In genomic region chr20:24617757-24618450, GRCh38 we compare ENCODE assay signal across 15 cellular contexts.
A peak's percentile ranks its signal among the peaks of the same experiment; 100 is the strongest.
DNase-seq lines count a peak whose midpoint lies in the region; ATAC-seq and TF ChIP-seq lines count a peak whose summit lies in the region.
"Had no signal": no experiment of that assay in that cellular context is flagged by ENCODE, and none has a peak within 500 bp of the region (broad histone marks: within the 10 kb centered on the region; RNA-seq: fewer than 3 reads in every experiment).

No MANE protein-coding gene starts in this region.

- no peaks in the 10 kb centered on the region for H3K4me1 Mint-ChIP-seq in activated naive CD4-positive, alpha-beta T cell treated with anti-CD3 and anti-CD28 coated beads, Interleukin-2, amount 10 ng/mL, durations not matched to agents 7 days and 5 days
- H3K4me1 Mint-ChIP-seq: CD4-positive, alpha-beta memory T cell had no signal

- DNase-seq in right cardiac atrium (no peak), left cardiac atrium (no peak), neuronal stem cell (ENCODE audit: low spot score) (no peak), NCI-H510A treated with DMSO at 0.1 percent for 48 hours (lab: John Stamatoyannopoulos, UW) (no peak), mucosa of gallbladder (ENCODE audit: low spot score) (no peak), sigmoid colon (no peak)
- no peak for DNase-seq in stimulated activated naive CD8-positive, alpha-beta T cell treated with anti-CD3 and anti-CD28 coated beads, Interleukin-15, Interleukin-2, amounts not matched to agents 100 U/mL and 50 U/mL, for 24 hours
- no peak for DNase-seq in activated naive CD4-positive, alpha-beta T cell treated with anti-CD3 and anti-CD28 coated beads, Interleukin-2, amount 10 ng/mL, durations not matched to agents 7 days and 5 days
- DNase-seq: 8988T; CD4-positive, alpha-beta memory T cell; DMS79; GOT3 had no signal

- no peak overlapping the region for H3K4me3 Mint-ChIP-seq in activated naive CD4-positive, alpha-beta T cell treated with anti-CD3 and anti-CD28 coated beads, Interleukin-2, amount 10 ng/mL, durations not matched to agents 7 days and 5 days

- no peak overlapping the region for H3K9ac ChIP-seq in neuronal stem cell (ENCODE audit: low read depth, low read length, poor library complexity)

- no peaks in the 10 kb centered on the region for H3K9me3 ChIP-seq in right cardiac atrium (ENCODE audit: control insufficient read depth, low read length)
- H3K9me3 ChIP-seq in neuronal stem cell (replicated peaks in 1 of 2; ENCODE audit: control insufficient read depth in 2 of 2, insufficient read depth in 1 of 2, low read depth in 1 of 2, low read length in 2 of 2), result no peaks in the 10 kb centered on the region
- H3K9me3 ChIP-seq in sigmoid colon, result no peaks in the 10 kb centered on the region
- H3K9me3 ChIP-seq: HAP-1 had no signal

- intact Hi-C loops in right cardiac atrium (cut with DNase I), result no loop called here
- intact Hi-C loops in left cardiac atrium (cut with DNase I), result loop anchor here in 1 of 2 donors (10.0 kb wide), 1 partner anchor 153 kb away; the partner anchor contains the start of gene SYNDIG1
- intact Hi-C loops in sigmoid colon (cut with DNase I), result no loop called here

- no peak for TF ChIP-seq EP300 in sigmoid colon (IDR thresholded peaks at IDR 0.05)

- H2BK15ac ChIP-seq in neuronal stem cell (ENCODE audit: low read length), result no peak overlapping the region

- peak overlapping the region; percentile 18 for H3K18ac ChIP-seq in neuronal stem cell (ENCODE audit: low read length)

- H2BK120ac ChIP-seq in neuronal stem cell (ENCODE audit: low read depth, low read length), result no peak overlapping the region

- H3K27ac ChIP-seq in right cardiac atrium (ENCODE audit: low read length) (no peak overlapping the region), neuronal stem cell (replicated peaks; ENCODE audit: low read length) (no peak overlapping the region), sigmoid colon (no peak overlapping the region)
- H3K27ac ChIP-seq: C4-2B had no signal

- ATAC-seq in right cardiac atrium (peak; percentile 40 to 44), left cardiac atrium (no peak)
- peak; percentile 24 for ATAC-seq in stimulated activated naive CD8-positive, alpha-beta T cell treated with anti-CD3 and anti-CD28 coated beads, Interleukin-15, Interleukin-2, amounts not matched to agents 100 U/mL and 50 U/mL, for 24 hours
- ATAC-seq: GM12878 had no signal

- CTCF ChIA-PET in activated naive CD4-positive, alpha-beta T cell treated with anti-CD3 and anti-CD28 coated beads, Interleukin-2, amount 10 ng/mL, durations not matched to agents 7 days and 5 days (lab: Charles Lee), result no interaction called here

- WGBS in right cardiac atrium, result 73% methylated on average over 21 of the region's 21 CpGs
- no CpG with 5 or more reads among the region's 21 CpGs for WGBS in neuronal stem cell (ENCODE audit: extremely low coverage in 2 of 2, insufficient read length in 2 of 2, insufficient replicate concordance in 1 of 2), 2 donors
- WGBS in sigmoid colon, 2 donors, result 75 to 76% methylated on average over 21 of the region's 21 CpGs

- no peak overlapping the region for H3K27ac Mint-ChIP-seq in activated naive CD4-positive, alpha-beta T cell treated with anti-CD3 and anti-CD28 coated beads, Interleukin-2, amount 10 ng/mL, durations not matched to agents 7 days and 5 days
- H3K27ac Mint-ChIP-seq: CD4-positive, alpha-beta memory T cell had no signal

- no peaks in the 10 kb centered on the region for H3K79me1 ChIP-seq in neuronal stem cell (ENCODE audit: low read depth, low read length)

- H2BK12ac ChIP-seq in neuronal stem cell (ENCODE audit: low read length), result no peak overlapping the region

- peaks cover 13% of the 10 kb centered on the region for H3K27me3 Mint-ChIP-seq in activated naive CD4-positive, alpha-beta T cell treated with anti-CD3 and anti-CD28 coated beads, Interleukin-2, amount 10 ng/mL, durations not matched to agents 7 days and 5 days

- no peak for TF ChIP-seq POLR2A in sigmoid colon (IDR thresholded peaks at IDR 0.05)

- H3K4me1 ChIP-seq in right cardiac atrium (ENCODE audit: control insufficient read depth, insufficient read depth, low read length) (peaks cover 6% of the 10 kb centered on the region), neuronal stem cell (ENCODE audit: control insufficient read depth in 2 of 2, insufficient read depth in 1 of 2, low read depth in 1 of 2, low read length in 2 of 2) (peaks cover 0 to 2% of the 10 kb centered on the region in 2 donors), sigmoid colon (no peaks in the 10 kb centered on the region)
- H3K4me1 ChIP-seq: HAP-1 had no signal

- no peak overlapping the region for H3K4me3 ChIP-seq in right cardiac atrium (ENCODE audit: low read length)
- no peak overlapping the region for H3K4me3 ChIP-seq in neuronal stem cell (ENCODE audit: low read length in 2 of 2)
- H3K4me3 ChIP-seq in sigmoid colon, result no peak overlapping the region
- H3K4me3 ChIP-seq: GM12878, HAP-1 had no signal

- H3K23ac ChIP-seq in neuronal stem cell (ENCODE audit: low read depth, low read length, poor library complexity), result no peak overlapping the region

- H2BK5ac ChIP-seq in neuronal stem cell (ENCODE audit: low read length), result no peak overlapping the region

- no peaks in the 10 kb centered on the region for H3K36me3 ChIP-seq in neuronal stem cell (replicated peaks in 1 of 2; ENCODE audit: control insufficient read depth in 2 of 2, insufficient read depth in 2 of 2, low read length in 2 of 2)
- H3K36me3 ChIP-seq in sigmoid colon, result no peaks in the 10 kb centered on the region
- H3K36me3 ChIP-seq: HAP-1 had no signal

- no peak overlapping the region for H3K14ac ChIP-seq in neuronal stem cell (ENCODE audit: low read length)

- TF ChIP-seq CTCF in sigmoid colon (IDR thresholded peaks at IDR 0.05), result no peak

- no peak overlapping the region for H3K4ac ChIP-seq in neuronal stem cell (ENCODE audit: low read length)

- H3K27me3 ChIP-seq in right cardiac atrium (ENCODE audit: control insufficient read depth, insufficient read depth) (no peaks in the 10 kb centered on the region), neuronal stem cell (ENCODE audit: control insufficient read depth in 3 of 3, insufficient read depth in 3 of 3, low read depth in 1 of 3, low read length in 3 of 3) (no peaks in the 10 kb centered on the region), sigmoid colon (peaks cover 0 to 13% (median 0%) of the 10 kb centered on the region in 3 donors)

- peak overlapping the region; percentile 74 for H2AK5ac ChIP-seq in neuronal stem cell (ENCODE audit: low read depth, low read length)

- no peaks in the 10 kb centered on the region for H3K9me3 Mint-ChIP-seq in activated naive CD4-positive, alpha-beta T cell treated with anti-CD3 and anti-CD28 coated beads, Interleukin-2, amount 10 ng/mL, durations not matched to agents 7 days and 5 days
- H3K9me3 Mint-ChIP-seq: CD4-positive, alpha-beta memory T cell had no signal

- H4K91ac ChIP-seq in neuronal stem cell (ENCODE audit: low read depth, low read length, poor library complexity), result no peak overlapping the region

- H2AFZ ChIP-seq in neuronal stem cell (ENCODE audit: low read length), result no peak overlapping the region

- no peak overlapping the region for H4K8ac ChIP-seq in neuronal stem cell (ENCODE audit: low read depth, low read length)

- H3K36me3 Mint-ChIP-seq in activated naive CD4-positive, alpha-beta T cell treated with anti-CD3 and anti-CD28 coated beads, Interleukin-2, amount 10 ng/mL, durations not matched to agents 7 days and 5 days, result no peaks in the 10 kb centered on the region
- H3K36me3 Mint-ChIP-seq: CD4-positive, alpha-beta memory T cell had no signal

- H3K4me2 ChIP-seq in neuronal stem cell (ENCODE audit: insufficient read depth, low read length, poor library complexity, severe bottlenecking), result no peak overlapping the region

Comparison
In these comparisons a context has a peak if more than half of its experiments do, and no peak if none do; other contexts are left out.
1. ATAC-seq: peak in right cardiac atrium (2 of 2) and stimulated activated naive CD8-positive, alpha-beta T cell treated with anti-CD3 and anti-CD28 coated beads, Interleukin-15, Interleukin-2, amounts not matched to agents 100 U/mL and 50 U/mL, for 24 hours (single experiment); none in left cardiac atrium (0 of 2).